1 cellular context compared by ENCODE assay signal in genomic region chr1:87803395-87803794, GRCh38.
A peak's percentile ranks its signal among the peaks of the same experiment; 100 is the strongest.
TF ChIP-seq lines count a peak whose summit lies in the region.

No MANE protein-coding gene starts in this region.

TF ChIP-seq in HepG2, 621 proteins besides CTCF, POLR2A, EP300 and RAD21 (continued from another document):
- peak; percentile 38; the same call in 1 of the 2 replicates for TF ChIP-seq RXRB (CRISPR knock-in tag; IDR thresholded peaks at IDR 0.05; ENCODE audit: borderline replicate concordance)
- no peak for TF ChIP-seq CBX5 (CRISPR knock-in tag; IDR thresholded peaks at IDR 0.05; ENCODE audit: borderline replicate concordance)
- TF ChIP-seq FOXK1 (CRISPR knock-in tag; IDR thresholded peaks at IDR 0.05; ENCODE audit: borderline replicate concordance, low read depth) = peak; percentile 22; the same call in 1 of the 2 replicates
- peak; percentile 22; the same call in 1 of the 2 replicates for TF ChIP-seq MIXL1 (CRISPR knock-in tag; IDR thresholded peaks at IDR 0.05)
- 0 out of 2 replicates have a peak, but pooled peaks have one; percentile 7 for TF ChIP-seq FOXJ3 (CRISPR knock-in tag; IDR thresholded peaks at IDR 0.05; ENCODE audit: borderline replicate concordance)
